Comparison of ENCODE assay signal across 8 cellular contexts in genomic region chr3:141913150-141913811, GRCh38. TPM values are rescaled to one million over a fixed set of nuclear protein-coding genes. Genes with fewer than 3 reads are reported as not detected.
DNase-seq lines count a peak whose midpoint lies in the region; ATAC-seq, FAIRE-seq and TF ChIP-seq lines count a peak whose summit lies in the region.

No MANE protein-coding gene starts in this region.

- H3K36me3 ChIP-seq in CD4-positive, CD25-positive, alpha-beta regulatory T cell (ENCODE audit: control insufficient read depth, insufficient read depth, low read length), result peaks cover 29% of the 10 kb centered on the region
- H3K36me3 ChIP-seq in transverse colon, result peaks cover 0 to 50% (median 7%) of the 10 kb centered on the region in 4 donors

- peak; percentile 76 for FAIRE-seq in GM19239 (lab: Jason Lieb, UNC)

- H3K9me3 ChIP-seq in CD4-positive, CD25-positive, alpha-beta regulatory T cell (ENCODE audit: control insufficient read depth in 2 of 2, low read length in 2 of 2), result no peaks in the 10 kb centered on the region
- no peaks in the 10 kb centered on the region for H3K9me3 ChIP-seq in transverse colon

- intact Hi-C loops in transverse colon (cut with DNase I; ENCODE audit: low total_unique reads), result no loop called here

- H3K27ac Mint-ChIP-seq in CD4-positive, CD25-positive, alpha-beta regulatory T cell, result peak overlapping the region in 2 of 3 donors; percentile 44 to 47

- no peak overlapping the region for H3K4me3 ChIP-seq in CD4-positive, CD25-positive, alpha-beta regulatory T cell (ENCODE audit: low read depth, low read length)
- H3K4me3 ChIP-seq in coronary artery, result no peak overlapping the region
- H3K4me3 ChIP-seq in transverse colon, result no peak overlapping the region

- no peaks in the 10 kb centered on the region for H3K27me3 ChIP-seq in CD4-positive, CD25-positive, alpha-beta regulatory T cell (ENCODE audit: control insufficient read depth, insufficient read depth, low read length)
- no peaks in the 10 kb centered on the region for H3K27me3 ChIP-seq in transverse colon

- 9 to 20% methylated on average over 1 of the region's 1 CpG for WGBS in transverse colon (ENCODE audit: low coverage in 1 of 2), 2 donors

- H3K27ac ChIP-seq in CD4-positive, CD25-positive, alpha-beta regulatory T cell (ENCODE audit: insufficient read depth, low read length, poor library complexity, severe bottlenecking), result no peak overlapping the region
- no peak overlapping the region for H3K27ac ChIP-seq in coronary artery
- no peak overlapping the region for H3K27ac ChIP-seq in transverse colon

- H3K27me3 Mint-ChIP-seq in CD4-positive, CD25-positive, alpha-beta regulatory T cell, result no peaks in the 10 kb centered on the region

- peaks cover 0 to 3% (median 0%) of the 10 kb centered on the region in 7 donors for H3K9me3 Mint-ChIP-seq in CD4-positive, CD25-positive, alpha-beta regulatory T cell

- no peak for TF ChIP-seq EP300 in transverse colon (IDR thresholded peaks at IDR 0.05; ENCODE audit: low read depth)

- no peak for TF ChIP-seq POLR2A in transverse colon (IDR thresholded peaks at IDR 0.05)

- DNase-seq in CD4-positive, CD25-positive, alpha-beta regulatory T cell, result peak; percentile 29 to 80 (median 68)
- DNase-seq in GM19239 (ENCODE audit: insufficient read length, low spot score), result no peak
- peak; percentile 66 for DNase-seq in MV-4-11 (lab: John Stamatoyannopoulos, UW)
- peak in 3 of 5 experiments; percentile 13 to 84 (median 30) for DNase-seq in T-helper 2 cell
- DNase-seq in coronary artery (ENCODE audit: low spot score), result no peak
- DNase-seq in lung microvascular endothelial cell (ENCODE audit: low read depth in 2 of 2), result peak; percentile 74 to 84
- peak; percentile 39 for DNase-seq in transverse colon

- TF ChIP-seq CTCF in coronary artery (IDR thresholded peaks at IDR 0.05), result peak; percentile 29
- TF ChIP-seq CTCF in transverse colon (IDR thresholded peaks at IDR 0.05), result peak; percentile 60 to 77 (median 64)

- ATAC-seq in CD4-positive, CD25-positive, alpha-beta regulatory T cell (ENCODE audit: low read depth in 2 of 2), result peak; percentile 74 to 84
- ATAC-seq in GM18520 (IDR thresholded peaks at IDR 0.05; ENCODE audit: unreplicated experiment), result no peak

- H3K4me1 Mint-ChIP-seq in CD4-positive, CD25-positive, alpha-beta regulatory T cell, result peaks cover 3 to 18% (median 6%) of the 10 kb centered on the region in 4 donors

- in situ Hi-C loops in transverse colon (cut with MboI; ENCODE audit: low pct_ligation_motif_present in 1 of 4, low pct_unique_long_range_greater_than_20kb in 1 of 4, low sequenced_read_pairs in 3 of 4), result loop anchor here (10.0 to 25.0 kb wide), 5 partner anchors 176 to 451 kb away; partner anchors contain the start of gene RNF7 (in 3 of the 4)

- no peak overlapping the region for H3K4me3 Mint-ChIP-seq in CD4-positive, CD25-positive, alpha-beta regulatory T cell

- H3K36me3 Mint-ChIP-seq in CD4-positive, CD25-positive, alpha-beta regulatory T cell, result peaks cover 29% of the 10 kb centered on the region

- H3K4me1 ChIP-seq in CD4-positive, CD25-positive, alpha-beta regulatory T cell (ENCODE audit: control insufficient read depth, insufficient read depth, low read length, poor library complexity, severe bottlenecking), result no peaks in the 10 kb centered on the region
- no peaks in the 10 kb centered on the region for H3K4me1 ChIP-seq in transverse colon

RNA-seq across cellular contexts. Expression of gene ATP1B3, which starts 36.8 kb away (rescaled TPM):
- 53.6 TPM for total RNA-seq in CD4-positive, CD25-positive, alpha-beta regulatory T cell
- 100 to 1,000 TPM; 115 to 158 (median 138) TPM for polyA plus RNA-seq in CD4-positive, CD25-positive, alpha-beta regulatory T cell
- total RNA-seq in lung microvascular endothelial cell (74.8 and 75.2 TPM in 2 replicates), transverse colon (100 to 1,000 TPM in 3 of 4 donors, 10 to 100 TPM in 1; 79.6 to 251 (median 196) TPM)

Comparison
In these comparisons a context has a peak if more than half of its experiments do, and no peak if none do; other contexts are left out.
1. DNase-seq: peak in CD4-positive, CD25-positive, alpha-beta regulatory T cell (3 of 3), MV-4-11 (single experiment), T-helper 2 cell (3 of 5), lung microvascular endothelial cell (2 of 2) and transverse colon (single experiment); none in GM19239 (single experiment) and coronary artery (single experiment).